ENCODE assay signal across 8 cellular contexts in the genomic region with DNA sequence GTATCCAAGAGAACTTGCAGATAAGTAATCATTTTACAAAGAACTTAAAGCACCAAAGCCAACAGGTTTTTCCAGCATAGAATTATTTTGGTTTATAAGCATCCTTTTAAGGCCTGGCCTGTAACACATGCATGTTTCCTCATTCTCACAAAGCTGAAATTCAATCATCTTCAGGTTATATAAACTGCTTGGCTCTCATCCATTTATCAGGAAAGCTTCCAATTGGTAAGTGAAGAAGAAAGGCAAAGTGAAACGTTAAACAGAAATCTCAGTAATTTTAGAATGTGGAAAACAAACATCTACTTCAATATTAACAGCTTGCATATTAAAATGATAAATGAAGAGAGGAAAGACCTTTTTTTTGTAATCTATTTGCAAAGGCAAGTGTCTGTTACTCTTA. TPM values are rescaled to one million over a fixed set of nuclear protein-coding genes. Genes with fewer than 3 reads are reported as not detected.
DNase-seq lines count a peak whose midpoint lies in the region; ATAC-seq and TF ChIP-seq lines count a peak whose summit lies in the region.

No MANE protein-coding gene starts in this region.

- TF ChIP-seq CTCF in WERI-Rb-1 (IDR thresholded peaks at IDR 0.05; ENCODE audit: low read depth, low read length): no peak
- TF ChIP-seq CTCF in stomach (IDR thresholded peaks at IDR 0.05): no peak

- no peaks in the 10 kb centered on the region for H3K27me3 ChIP-seq in WERI-Rb-1 (ENCODE audit: insufficient read depth, low read depth, severe bottlenecking)
- no peaks in the 10 kb centered on the region for H3K27me3 ChIP-seq in right cardiac atrium (ENCODE audit: control insufficient read depth, insufficient read depth)
- no peaks in the 10 kb centered on the region for H3K27me3 ChIP-seq in stomach

- H3K4me3 ChIP-seq in WERI-Rb-1 (ENCODE audit: low read depth, low read length): peak overlapping the region; percentile 90; the same call in 1 of the 2 replicates
- H3K4me3 ChIP-seq in right cardiac atrium (ENCODE audit: low read length): peak overlapping the region; percentile 87
- peak overlapping the region; percentile 76 to 97 (median 84) for H3K4me3 ChIP-seq in stomach

- H3K36me3 ChIP-seq in WERI-Rb-1 (peaks cover 29% of the 10 kb centered on the region), stomach (peaks cover 7 to 35% (median 31%) of the 10 kb centered on the region in 4 donors)

- 3% methylated on average over 1 of the region's 1 CpG for WGBS in right cardiac atrium
- 0 to 2% (median 0%) methylated on average over 1 of the region's 1 CpG for WGBS in stomach, 5 donors

- peak; percentile 13 for DNase-seq in NCI-H2171 treated with DMSO at 0.1 percent for 48 hours (lab: John Stamatoyannopoulos, UW)
- no peak for DNase-seq in NCI-H2171 (lab: John Stamatoyannopoulos, UW)
- DNase-seq in WERI-Rb-1: no peak
- no peak for DNase-seq in right cardiac atrium
- DNase-seq in stomach: no peak
- DNase-seq in islet precursor cell: no peak
- no peak for DNase-seq in HCEC 1CT
- no peak for DNase-seq in posterior cingulate gyrus

- H3K9me3 ChIP-seq in WERI-Rb-1 (ENCODE audit: severe bottlenecking) (no peaks in the 10 kb centered on the region), right cardiac atrium (ENCODE audit: control insufficient read depth, low read length) (no peaks in the 10 kb centered on the region), stomach (no peaks in the 10 kb centered on the region)

- ATAC-seq in right cardiac atrium: no peak

- H3K27ac ChIP-seq in WERI-Rb-1 (no peak overlapping the region), right cardiac atrium (ENCODE audit: low read length) (no peak overlapping the region), stomach (peak overlapping the region in 4 of 5 donors; percentile 99 to 100 (median 100))

- intact Hi-C loops in right cardiac atrium (cut with DNase I) (no loop called here), stomach (cut with DNase I; ENCODE audit: low total_unique reads) (no loop called here), posterior cingulate gyrus (cut with DNase I) (loop anchor here (5.0 kb wide), 1 partner anchor 158 kb away; a partner anchor contains a TSS)

- no peak for TF ChIP-seq EP300 in stomach (IDR thresholded peaks at IDR 0.05)

- H3K4me1 ChIP-seq in right cardiac atrium (ENCODE audit: control insufficient read depth, insufficient read depth, low read length): no peaks in the 10 kb centered on the region
- peaks cover 26 to 78% (median 55%) of the 10 kb centered on the region in 4 donors for H3K4me1 ChIP-seq in stomach

- TF ChIP-seq POLR2A in stomach (IDR thresholded peaks at IDR 0.05): no peak

RNA-seq across cellular contexts. Expression of a gene that starts 1.6 kb away (rescaled TPM):
- total RNA-seq in right cardiac atrium (10 to 100 TPM; 35.2 to 41.3 (median 37.4) TPM), stomach (100 to 1,000 TPM in 4 of 5 donors, 10 to 100 TPM in 1; 96.9 to 446 (median 163) TPM)
- polyA plus RNA-seq in right cardiac atrium (24.8 TPM), stomach (100 to 1,000 TPM in 1 of 3 donors, 10 to 100 TPM in 2; 93.5 to 225 (median 99.6) TPM)

RNA-seq across cellular contexts. Expression of a gene that starts 1.9 kb away (rescaled TPM):
- total RNA-seq in right cardiac atrium: 10 to 100 TPM; 66.9 to 77.1 (median 69.2) TPM
- 51.7 TPM for polyA plus RNA-seq in right cardiac atrium
- 100 to 1,000 TPM in 3 of 5 donors, 10 to 100 TPM in 2; 21.4 to 690 (median 203) TPM for total RNA-seq in stomach
- 100 to 1,000 TPM in 1 of 3 donors, 10 to 100 TPM in 2; 73.8 to 169 (median 79.2) TPM for polyA plus RNA-seq in stomach

RNA-seq across cellular contexts. Expression of a gene that starts 58.4 kb away (rescaled TPM):
- 100 to 1,000 TPM in 3 of 4 donors, 10 to 100 TPM in 1; 80.9 to 112 (median 107) TPM for total RNA-seq in right cardiac atrium
- 59.6 TPM for polyA plus RNA-seq in right cardiac atrium
- 100 to 1,000 TPM in 2 of 5 donors, 10 to 100 TPM in 3; 49.7 to 324 (median 63.1) TPM for total RNA-seq in stomach
- polyA plus RNA-seq in stomach: 10 to 100 TPM; 41.5 to 50.0 (median 41.7) TPM

Comparison
In these comparisons a context has a peak if more than half of its experiments do, and no peak if none do; other contexts are left out.
1. H3K27ac ChIP-seq: peak in stomach (4 of 5); none in WERI-Rb-1 (single experiment) and right cardiac atrium (single experiment).
2. Peak in every context shown above with its lines, with median percentiles within 50 percentile points of each other: H3K4me3 ChIP-seq.